In the genomic region with DNA sequence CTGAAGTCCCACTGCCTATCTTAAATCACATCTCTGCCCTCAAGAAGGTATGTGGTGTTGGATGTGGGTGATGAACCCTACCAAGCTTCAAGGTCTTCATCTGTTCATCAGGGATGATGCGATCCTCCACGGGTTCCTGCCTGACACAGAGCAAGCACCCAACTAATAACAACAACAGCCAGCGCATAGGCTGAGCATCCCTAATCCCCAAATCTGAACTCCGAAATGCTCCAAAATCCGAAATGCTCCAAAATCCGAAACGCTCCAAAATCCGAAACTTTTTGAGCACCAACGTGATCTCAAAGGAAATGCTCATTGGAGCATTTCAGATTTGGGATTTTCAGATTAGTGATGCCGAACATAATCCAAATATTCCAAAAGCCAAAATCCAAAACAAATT, we compare ENCODE assay signal across 1 cellular context.
TF ChIP-seq lines count a peak whose summit lies in the region.

No MANE protein-coding gene starts in this region.

TF ChIP-seq in HepG2, 621 proteins besides CTCF, POLR2A, EP300 and RAD21 (continued from another document):
- TF ChIP-seq, protein P1, sequence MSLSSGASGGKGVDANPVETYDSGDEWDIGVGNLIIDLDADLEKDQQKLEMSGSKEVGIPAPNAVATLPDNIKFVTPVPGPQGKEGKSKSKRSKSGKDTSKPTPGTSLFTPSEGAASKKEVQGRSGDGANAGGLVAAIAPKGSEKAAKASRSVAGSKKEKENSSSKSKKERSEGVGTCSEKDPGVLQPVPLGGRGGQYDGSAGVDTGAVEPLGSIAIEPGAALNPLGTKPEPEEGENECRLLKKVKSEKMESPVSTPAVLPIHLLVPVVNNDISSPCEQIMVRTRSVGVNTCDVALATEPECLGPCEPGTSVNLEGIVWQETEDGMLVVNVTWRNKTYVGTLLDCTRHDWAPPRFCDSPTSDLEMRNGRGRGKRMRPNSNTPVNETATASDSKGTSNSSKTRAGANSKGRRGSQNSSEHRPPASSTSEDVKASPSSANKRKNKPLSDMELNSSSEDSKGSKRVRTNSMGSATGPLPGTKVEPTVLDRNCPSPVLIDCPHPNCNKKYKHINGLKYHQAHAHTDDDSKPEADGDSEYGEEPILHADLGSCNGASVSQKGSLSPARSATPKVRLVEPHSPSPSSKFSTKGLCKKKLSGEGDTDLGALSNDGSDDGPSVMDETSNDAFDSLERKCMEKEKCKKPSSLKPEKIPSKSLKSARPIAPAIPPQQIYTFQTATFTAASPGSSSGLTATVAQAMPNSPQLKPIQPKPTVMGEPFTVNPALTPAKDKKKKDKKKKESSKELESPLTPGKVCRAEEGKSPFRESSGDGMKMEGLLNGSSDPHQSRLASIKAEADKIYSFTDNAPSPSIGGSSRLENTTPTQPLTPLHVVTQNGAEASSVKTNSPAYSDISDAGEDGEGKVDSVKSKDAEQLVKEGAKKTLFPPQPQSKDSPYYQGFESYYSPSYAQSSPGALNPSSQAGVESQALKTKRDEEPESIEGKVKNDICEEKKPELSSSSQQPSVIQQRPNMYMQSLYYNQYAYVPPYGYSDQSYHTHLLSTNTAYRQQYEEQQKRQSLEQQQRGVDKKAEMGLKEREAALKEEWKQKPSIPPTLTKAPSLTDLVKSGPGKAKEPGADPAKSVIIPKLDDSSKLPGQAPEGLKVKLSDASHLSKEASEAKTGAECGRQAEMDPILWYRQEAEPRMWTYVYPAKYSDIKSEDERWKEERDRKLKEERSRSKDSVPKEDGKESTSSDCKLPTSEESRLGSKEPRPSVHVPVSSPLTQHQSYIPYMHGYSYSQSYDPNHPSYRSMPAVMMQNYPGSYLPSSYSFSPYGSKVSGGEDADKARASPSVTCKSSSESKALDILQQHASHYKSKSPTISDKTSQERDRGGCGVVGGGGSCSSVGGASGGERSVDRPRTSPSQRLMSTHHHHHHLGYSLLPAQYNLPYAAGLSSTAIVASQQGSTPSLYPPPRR (CRISPR knock-in tag; IDR thresholded peaks at IDR 0.05; ENCODE audit: borderline replicate concordance), result no peak
- no peak for TF ChIP-seq ZNF549 (CRISPR knock-in tag; IDR thresholded peaks at IDR 0.05)
- TF ChIP-seq HCFC1 (IDR thresholded peaks at IDR 0.05; ENCODE audit: low read depth, low read length), result no peak
- no peak for TF ChIP-seq ZNF292 (CRISPR knock-in tag; IDR thresholded peaks at IDR 0.05; ENCODE audit: borderline replicate concordance, low read depth)
- TF ChIP-seq ZNF484 (CRISPR knock-in tag; IDR thresholded peaks at IDR 0.05; ENCODE audit: borderline replicate concordance, low read depth), result no peak
